In the genomic region with DNA sequence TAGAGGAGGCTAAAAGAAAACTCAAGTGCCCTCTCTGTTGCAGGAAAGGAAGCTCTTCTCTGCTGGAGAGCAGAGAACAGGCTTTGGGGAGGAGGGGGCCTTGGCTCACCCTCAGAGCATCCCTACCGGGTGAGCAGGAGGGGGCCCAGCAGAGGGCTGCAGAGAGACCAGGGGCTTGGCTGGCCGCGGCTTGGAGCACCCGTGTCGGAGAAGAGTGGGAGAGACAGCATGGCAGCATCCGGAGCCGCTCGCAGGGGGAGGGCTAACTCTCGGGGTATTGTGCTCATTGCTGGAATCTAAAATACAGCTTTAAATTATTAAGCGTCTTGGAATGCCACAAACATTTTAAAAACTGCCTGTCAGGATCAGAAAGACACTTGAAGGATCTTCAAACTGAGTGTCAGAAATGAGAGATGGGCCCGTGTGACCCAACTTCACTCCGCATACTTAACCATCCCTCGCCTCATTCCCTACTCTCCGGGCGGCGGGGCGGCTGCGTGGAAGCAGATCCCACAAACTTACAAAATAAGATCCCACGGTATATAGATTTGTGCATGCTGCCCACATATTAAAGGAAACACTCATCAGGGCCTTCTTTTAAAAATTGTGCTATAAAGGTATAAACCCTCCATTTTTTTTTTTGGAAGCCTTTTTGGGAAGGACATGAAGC, we compare ENCODE assay signal across 1 cellular context.
TF ChIP-seq lines count a peak whose summit lies in the region.

No MANE protein-coding gene starts in this region.

TF ChIP-seq in GM23338, 12 proteins besides CTCF, POLR2A, EP300 and RAD21 (continued from another document):
- TF ChIP-seq, protein P1, sequence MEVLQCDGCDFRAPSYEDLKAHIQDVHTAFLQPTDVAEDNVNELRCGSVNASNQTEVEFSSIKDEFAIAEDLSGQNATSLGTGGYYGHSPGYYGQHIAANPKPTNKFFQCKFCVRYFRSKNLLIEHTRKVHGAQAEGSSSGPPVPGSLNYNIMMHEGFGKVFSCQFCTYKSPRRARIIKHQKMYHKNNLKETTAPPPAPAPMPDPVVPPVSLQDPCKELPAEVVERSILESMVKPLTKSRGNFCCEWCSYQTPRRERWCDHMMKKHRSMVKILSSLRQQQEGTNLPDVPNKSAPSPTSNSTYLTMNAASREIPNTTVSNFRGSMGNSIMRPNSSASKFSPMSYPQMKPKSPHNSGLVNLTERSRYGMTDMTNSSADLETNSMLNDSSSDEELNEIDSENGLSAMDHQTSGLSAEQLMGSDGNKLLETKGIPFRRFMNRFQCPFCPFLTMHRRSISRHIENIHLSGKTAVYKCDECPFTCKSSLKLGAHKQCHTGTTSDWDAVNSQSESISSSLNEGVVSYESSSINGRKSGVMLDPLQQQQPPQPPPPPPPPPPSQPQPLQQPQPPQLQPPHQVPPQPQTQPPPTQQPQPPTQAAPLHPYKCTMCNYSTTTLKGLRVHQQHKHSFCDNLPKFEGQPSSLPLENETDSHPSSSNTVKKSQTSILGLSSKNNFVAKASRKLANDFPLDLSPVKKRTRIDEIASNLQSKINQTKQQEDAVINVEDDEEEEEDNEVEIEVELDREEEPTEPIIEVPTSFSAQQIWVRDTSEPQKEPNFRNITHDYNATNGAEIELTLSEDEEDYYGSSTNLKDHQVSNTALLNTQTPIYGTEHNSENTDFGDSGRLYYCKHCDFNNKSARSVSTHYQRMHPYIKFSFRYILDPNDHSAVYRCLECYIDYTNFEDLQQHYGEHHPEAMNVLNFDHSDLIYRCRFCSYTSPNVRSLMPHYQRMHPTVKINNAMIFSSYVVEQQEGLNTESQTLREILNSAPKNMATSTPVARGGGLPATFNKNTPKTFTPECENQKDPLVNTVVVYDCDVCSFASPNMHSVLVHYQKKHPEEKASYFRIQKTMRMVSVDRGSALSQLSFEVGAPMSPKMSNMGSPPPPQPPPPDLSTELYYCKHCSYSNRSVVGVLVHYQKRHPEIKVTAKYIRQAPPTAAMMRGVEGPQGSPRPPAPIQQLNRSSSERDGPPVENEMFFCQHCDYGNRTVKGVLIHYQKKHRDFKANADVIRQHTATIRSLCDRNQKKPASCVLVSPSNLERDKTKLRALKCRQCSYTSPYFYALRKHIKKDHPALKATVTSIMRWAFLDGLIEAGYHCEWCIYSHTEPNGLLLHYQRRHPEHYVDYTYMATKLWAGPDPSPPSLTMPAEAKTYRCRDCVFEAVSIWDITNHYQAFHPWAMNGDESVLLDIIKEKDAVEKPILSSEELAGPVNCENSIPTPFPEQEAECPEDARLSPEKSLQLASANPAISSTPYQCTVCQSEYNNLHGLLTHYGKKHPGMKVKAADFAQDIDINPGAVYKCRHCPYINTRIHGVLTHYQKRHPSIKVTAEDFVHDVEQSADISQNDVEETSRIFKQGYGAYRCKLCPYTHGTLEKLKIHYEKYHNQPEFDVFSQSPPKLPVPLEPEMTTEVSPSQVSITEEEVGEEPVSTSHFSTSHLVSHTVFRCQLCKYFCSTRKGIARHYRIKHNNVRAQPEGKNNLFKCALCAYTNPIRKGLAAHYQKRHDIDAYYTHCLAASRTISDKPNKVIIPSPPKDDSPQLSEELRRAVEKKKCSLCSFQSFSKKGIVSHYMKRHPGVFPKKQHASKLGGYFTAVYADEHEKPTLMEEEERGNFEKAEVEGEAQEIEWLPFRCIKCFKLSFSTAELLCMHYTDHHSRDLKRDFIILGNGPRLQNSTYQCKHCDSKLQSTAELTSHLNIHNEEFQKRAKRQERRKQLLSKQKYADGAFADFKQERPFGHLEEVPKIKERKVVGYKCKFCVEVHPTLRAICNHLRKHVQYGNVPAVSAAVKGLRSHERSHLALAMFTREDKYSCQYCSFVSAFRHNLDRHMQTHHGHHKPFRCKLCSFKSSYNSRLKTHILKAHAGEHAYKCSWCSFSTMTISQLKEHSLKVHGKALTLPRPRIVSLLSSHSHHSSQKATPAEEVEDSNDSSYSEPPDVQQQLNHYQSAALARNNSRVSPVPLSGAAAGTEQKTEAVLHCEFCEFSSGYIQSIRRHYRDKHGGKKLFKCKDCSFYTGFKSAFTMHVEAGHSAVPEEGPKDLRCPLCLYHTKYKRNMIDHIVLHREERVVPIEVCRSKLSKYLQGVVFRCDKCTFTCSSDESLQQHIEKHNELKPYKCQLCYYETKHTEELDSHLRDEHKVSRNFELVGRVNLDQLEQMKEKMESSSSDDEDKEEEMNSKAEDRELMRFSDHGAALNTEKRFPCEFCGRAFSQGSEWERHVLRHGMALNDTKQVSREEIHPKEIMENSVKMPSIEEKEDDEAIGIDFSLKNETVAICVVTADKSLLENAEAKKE (CRISPR knock-in tag; IDR thresholded peaks at IDR 0.05), result no peak
- TF ChIP-seq, protein P2, sequence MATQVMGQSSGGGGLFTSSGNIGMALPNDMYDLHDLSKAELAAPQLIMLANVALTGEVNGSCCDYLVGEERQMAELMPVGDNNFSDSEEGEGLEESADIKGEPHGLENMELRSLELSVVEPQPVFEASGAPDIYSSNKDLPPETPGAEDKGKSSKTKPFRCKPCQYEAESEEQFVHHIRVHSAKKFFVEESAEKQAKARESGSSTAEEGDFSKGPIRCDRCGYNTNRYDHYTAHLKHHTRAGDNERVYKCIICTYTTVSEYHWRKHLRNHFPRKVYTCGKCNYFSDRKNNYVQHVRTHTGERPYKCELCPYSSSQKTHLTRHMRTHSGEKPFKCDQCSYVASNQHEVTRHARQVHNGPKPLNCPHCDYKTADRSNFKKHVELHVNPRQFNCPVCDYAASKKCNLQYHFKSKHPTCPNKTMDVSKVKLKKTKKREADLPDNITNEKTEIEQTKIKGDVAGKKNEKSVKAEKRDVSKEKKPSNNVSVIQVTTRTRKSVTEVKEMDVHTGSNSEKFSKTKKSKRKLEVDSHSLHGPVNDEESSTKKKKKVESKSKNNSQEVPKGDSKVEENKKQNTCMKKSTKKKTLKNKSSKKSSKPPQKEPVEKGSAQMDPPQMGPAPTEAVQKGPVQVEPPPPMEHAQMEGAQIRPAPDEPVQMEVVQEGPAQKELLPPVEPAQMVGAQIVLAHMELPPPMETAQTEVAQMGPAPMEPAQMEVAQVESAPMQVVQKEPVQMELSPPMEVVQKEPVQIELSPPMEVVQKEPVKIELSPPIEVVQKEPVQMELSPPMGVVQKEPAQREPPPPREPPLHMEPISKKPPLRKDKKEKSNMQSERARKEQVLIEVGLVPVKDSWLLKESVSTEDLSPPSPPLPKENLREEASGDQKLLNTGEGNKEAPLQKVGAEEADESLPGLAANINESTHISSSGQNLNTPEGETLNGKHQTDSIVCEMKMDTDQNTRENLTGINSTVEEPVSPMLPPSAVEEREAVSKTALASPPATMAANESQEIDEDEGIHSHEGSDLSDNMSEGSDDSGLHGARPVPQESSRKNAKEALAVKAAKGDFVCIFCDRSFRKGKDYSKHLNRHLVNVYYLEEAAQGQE (IDR thresholded peaks at IDR 0.05; ENCODE audit: unreplicated experiment), result no peak
- TF ChIP-seq, protein P3, sequence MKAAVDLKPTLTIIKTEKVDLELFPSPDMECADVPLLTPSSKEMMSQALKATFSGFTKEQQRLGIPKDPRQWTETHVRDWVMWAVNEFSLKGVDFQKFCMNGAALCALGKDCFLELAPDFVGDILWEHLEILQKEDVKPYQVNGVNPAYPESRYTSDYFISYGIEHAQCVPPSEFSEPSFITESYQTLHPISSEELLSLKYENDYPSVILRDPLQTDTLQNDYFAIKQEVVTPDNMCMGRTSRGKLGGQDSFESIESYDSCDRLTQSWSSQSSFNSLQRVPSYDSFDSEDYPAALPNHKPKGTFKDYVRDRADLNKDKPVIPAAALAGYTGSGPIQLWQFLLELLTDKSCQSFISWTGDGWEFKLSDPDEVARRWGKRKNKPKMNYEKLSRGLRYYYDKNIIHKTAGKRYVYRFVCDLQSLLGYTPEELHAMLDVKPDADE (IDR thresholded peaks at IDR 0.05), result no peak
TF ChIP-seq in GM23338: peak in this region for 0.
